11 cellular contexts compared by ENCODE assay signal in genomic region chr12:22124987-22125386, GRCh38.
"Had no signal": no experiment of that assay in that cellular context is flagged by ENCODE, and none has a peak within 500 bp of the region (broad histone marks: within the 10 kb centered on the region; RNA-seq: fewer than 3 reads in every experiment).

No MANE protein-coding gene starts in this region.

- FAIRE-seq: H1, H54 had no signal

- H3K4me3 ChIP-seq: GM23248, GM23338, HAP-1 had no signal

- H3K36me3 ChIP-seq: HAP-1 had no signal

- H3K9ac ChIP-seq: GM23248 had no signal

- H3K27ac ChIP-seq: GM23248 had no signal

- H3K4me1 ChIP-seq: HAP-1 had no signal

- H2AFZ ChIP-seq: GM23248, GM23338 had no signal

- ATAC-seq: GM23338, HCT116 had no signal

- DNase-seq: GM23248, GOT3, H7, H9, HCEC 1CT, HFFc6 had no signal

- H3K4me2 ChIP-seq: GM23338 had no signal

- H3K9me3 ChIP-seq: HAP-1 had no signal
